Comparison of ENCODE assay signal across 9 cellular contexts in the genomic region with DNA sequence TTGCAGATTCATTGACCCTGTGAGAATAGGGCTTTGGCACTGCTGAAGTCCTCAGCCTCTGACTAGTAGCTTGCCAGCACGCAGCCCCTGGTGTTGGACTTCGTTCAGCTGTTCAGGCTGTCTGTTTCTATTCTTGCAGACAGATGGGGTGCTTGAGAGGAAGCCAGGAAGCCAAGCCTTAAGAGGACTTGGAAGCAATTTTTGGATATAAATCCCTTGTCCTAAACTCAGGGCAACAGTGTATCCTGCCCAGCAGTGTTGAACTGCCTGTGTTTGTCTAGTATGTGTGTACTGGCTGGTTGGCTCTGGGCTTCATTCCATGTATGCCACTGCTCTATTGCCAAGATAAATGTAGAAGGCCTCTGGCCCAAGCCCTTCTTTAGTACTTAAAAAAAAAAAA.
DNase-seq lines count a peak whose midpoint lies in the region; ATAC-seq, FAIRE-seq and TF ChIP-seq lines count a peak whose summit lies in the region.
"Had no signal": no experiment of that assay in that cellular context is flagged by ENCODE, and none has a peak within 500 bp of the region (broad histone marks: within the 10 kb centered on the region; RNA-seq: fewer than 3 reads in every experiment).

No MANE protein-coding gene starts in this region.

- RAD21 ChIA-PET in GM12878 (lab: Charles Lee; ENCODE audit: unreplicated experiment), result interaction anchor here (1.0 to 1.3 kb wide), 2 partner anchors 21 to 48 kb away, joined by 3 read pairs; no protein-coding TSS in a partner anchor

- no peak overlapping the region for H3K4me3 Mint-ChIP-seq in stimulated activated effector memory CD8-positive, alpha-beta T cell treated with anti-CD3 and anti-CD28 coated beads, Interleukin-12 subunit alpha, Interleukin-12 subunit beta, amount 100 ng/mL, for 72 hours
- no peak overlapping the region for H3K4me3 Mint-ChIP-seq in CD8-positive, alpha-beta T cell
- H3K4me3 Mint-ChIP-seq: CD4-positive, CD25-positive, alpha-beta regulatory T cell had no signal

- CTCF ChIA-PET in GM12878 (lab: Yijun Ruan, JAX), result interaction anchor here (0.7 to 1.1 kb wide), 2 partner anchors 19 to 23 kb away, joined by 3 to 5 read pairs; no protein-coding TSS in a partner anchor
- CTCF ChIA-PET in CD8-positive, alpha-beta T cell (lab: Charles Lee), result no interaction called here

- FAIRE-seq in GM12878 (lab: Jason Lieb, UNC), result no peak

- H3K27me3 ChIP-seq in GM12878 (replicated peaks in 1 of 2; ENCODE audit: control insufficient read depth in 2 of 2, insufficient read depth in 2 of 2, low read length in 1 of 2), result no peaks in the 10 kb centered on the region
- H3K27me3 ChIP-seq in CD8-positive, alpha-beta T cell (ENCODE audit: insufficient read depth, low read length), result no peaks in the 10 kb centered on the region

- H3K27ac Mint-ChIP-seq in stimulated activated effector memory CD8-positive, alpha-beta T cell treated with anti-CD3 and anti-CD28 coated beads, Interleukin-12 subunit alpha, Interleukin-12 subunit beta, amount 100 ng/mL, for 72 hours, result no peak overlapping the region
- no peak overlapping the region for H3K27ac Mint-ChIP-seq in CD8-positive, alpha-beta T cell

- H3K36me3 Mint-ChIP-seq in stimulated activated effector memory CD8-positive, alpha-beta T cell treated with anti-CD3 and anti-CD28 coated beads, Interleukin-12 subunit alpha, Interleukin-12 subunit beta, amount 100 ng/mL, for 72 hours, result no peaks in the 10 kb centered on the region
- peaks cover 6% of the 10 kb centered on the region for H3K36me3 Mint-ChIP-seq in CD8-positive, alpha-beta T cell

- no peak overlapping the region for H3K4me3 ChIP-seq in GM12878
- H3K4me3 ChIP-seq in CD8-positive, alpha-beta T cell (ENCODE audit: low read depth, low read length), result no peak overlapping the region

- no peaks in the 10 kb centered on the region for H3K27me3 Mint-ChIP-seq in CD8-positive, alpha-beta T cell (ENCODE audit: low read depth)
- H3K27me3 Mint-ChIP-seq: CD4-positive, CD25-positive, alpha-beta regulatory T cell had no signal

- no TSS peak for BruUV-seq in GM12878 (replicated peaks; lab: Mats Ljungman, UMichigan)

- in situ Hi-C loops in GM12878 (cut with MboI), result no loop called here

- TF ChIP-seq CTCF in GM12878 (IDR thresholded peaks at IDR 0.05 in 2 of 3, conservative IDR thresholded peaks at IDR 0.05 in 1 of 3; ENCODE audit: control insufficient read depth in 2 of 3, extremely low read depth in 1 of 3, insufficient read depth in 1 of 3, low read depth in 3 of 3, low read length in 3 of 3), result no peak
- TF ChIP-seq CTCF in CD8-positive, alpha-beta T cell (IDR thresholded peaks at IDR 0.05), result no peak

- peak; percentile 49 for DNase-seq in SIG-M5 treated with dmso at 0.1 percent for 504 hours (lab: John Stamatoyannopoulos, UW; ENCODE audit: unreplicated experiment)
- no peak for DNase-seq in SIG-M5 (lab: John Stamatoyannopoulos, UW)
- no peak for DNase-seq in GM12878 (ENCODE audit: low read depth, low spot score)
- DNase-seq in islet precursor cell, result peak; percentile 53
- peak; percentile 52 for DNase-seq in ureter (ENCODE audit: low spot score)
- no peak for DNase-seq in stimulated activated effector memory CD8-positive, alpha-beta T cell treated with anti-CD3 and anti-CD28 coated beads, Interleukin-12 subunit alpha, Interleukin-12 subunit beta, amount 100 ng/mL, for 72 hours (ENCODE audit: low spot score in 2 of 2)
- no peak for DNase-seq in SHP77 treated with DMSO at 0.1 percent for 48 hours (lab: John Stamatoyannopoulos, UW)
- no peak for DNase-seq in CD8-positive, alpha-beta T cell
- DNase-seq: CD4-positive, CD25-positive, alpha-beta regulatory T cell had no signal

- TF ChIP-seq EP300 in GM12878 (IDR thresholded peaks at IDR 0.05; ENCODE audit: borderline replicate concordance in 1 of 2, control insufficient read depth in 1 of 2, low read depth in 2 of 2, low read length in 2 of 2), result no peak

- POLR2A ChIA-PET in GM12878 (lab: Charles Lee), result no interaction called here
- POLR2A ChIA-PET in CD8-positive, alpha-beta T cell (lab: Charles Lee), result no interaction called here

- peaks cover 8% of the 10 kb centered on the region; the same call in 1 of the 2 replicates for H3K4me1 ChIP-seq in GM12878 (ENCODE audit: control insufficient read depth, insufficient read depth, low read length)
- no peaks in the 10 kb centered on the region for H3K4me1 ChIP-seq in CD8-positive, alpha-beta T cell (ENCODE audit: insufficient read depth, low read length)

- H3K4me1 Mint-ChIP-seq in stimulated activated effector memory CD8-positive, alpha-beta T cell treated with anti-CD3 and anti-CD28 coated beads, Interleukin-12 subunit alpha, Interleukin-12 subunit beta, amount 100 ng/mL, for 72 hours, result peaks cover 5% of the 10 kb centered on the region
- H3K4me1 Mint-ChIP-seq in CD8-positive, alpha-beta T cell (ENCODE audit: low read depth), result no peaks in the 10 kb centered on the region

- TF ChIP-seq RAD21 in GM12878 (IDR thresholded peaks at IDR 0.05; ENCODE audit: insufficient read depth, low read depth, low read length), result no peak

- H3K9me3 Mint-ChIP-seq in stimulated activated effector memory CD8-positive, alpha-beta T cell treated with anti-CD3 and anti-CD28 coated beads, Interleukin-12 subunit alpha, Interleukin-12 subunit beta, amount 100 ng/mL, for 72 hours, result no peaks in the 10 kb centered on the region
- H3K9me3 Mint-ChIP-seq in CD8-positive, alpha-beta T cell, result no peaks in the 10 kb centered on the region

- no peak overlapping the region for H3K9ac ChIP-seq in GM12878 (ENCODE audit: control insufficient read depth, insufficient read depth, low read length)

- no peak overlapping the region for H3K27ac ChIP-seq in GM12878 (ENCODE audit: control insufficient read depth, insufficient read depth)
- no peak overlapping the region for H3K27ac ChIP-seq in CD8-positive, alpha-beta T cell (ENCODE audit: low read depth, low read length)

- SMC1A ChIA-PET in GM12878 (lab: Charles Lee; ENCODE audit: uncharacterized antibody, unreplicated experiment), result interaction anchor here (1.0 to 1.5 kb wide), 3 partner anchors 15 to 187 kb away, joined by 3 to 4 read pairs (median 3); no protein-coding TSS in a partner anchor

- peak; percentile 22; the same call in 1 of the 3 replicates for ATAC-seq in GM12878
- no peak for ATAC-seq in stimulated activated effector memory CD8-positive, alpha-beta T cell treated with anti-CD3 and anti-CD28 coated beads, Interleukin-12 subunit alpha, Interleukin-12 subunit beta, amount 100 ng/mL, for 72 hours
- no peak for ATAC-seq in CD8-positive, alpha-beta T cell

- 98% methylated on average over 2 of the region's 2 CpGs for WGBS in GM12878 (ENCODE audit: insufficient coverage, insufficient replicate concordance, low lambda C conversion rate, missing lambda C conversion rate)

- TF ChIP-seq POLR2A in GM12878 (IDR thresholded peaks at IDR 0.05; ENCODE audit: low read depth, low read length), result no peak

- H4K20me1 ChIP-seq in GM12878 (ENCODE audit: control insufficient read depth, insufficient read depth), result no peaks in the 10 kb centered on the region

- H2AFZ ChIP-seq in GM12878 (ENCODE audit: control insufficient read depth, low read depth, low read length), result no peak overlapping the region

- H3K9me3 ChIP-seq in GM12878 (replicated peaks; ENCODE audit: control insufficient read depth, insufficient read depth, low read length), result no peaks in the 10 kb centered on the region
- no peaks in the 10 kb centered on the region for H3K9me3 ChIP-seq in CD8-positive, alpha-beta T cell (ENCODE audit: low read length)

- no peaks in the 10 kb centered on the region for H3K79me2 ChIP-seq in GM12878 (ENCODE audit: control insufficient read depth, insufficient read depth, low read length)

- no peak overlapping the region for H3K4me2 ChIP-seq in GM12878 (ENCODE audit: control insufficient read depth, insufficient read depth)

- intact Hi-C loops in GM12878 (cut with micrococcal nuclease; ENCODE audit: unreplicated experiment), result no loop called here
- intact Hi-C loops in CD8-positive, alpha-beta T cell (cut with DNase I, micrococcal nuclease), result no loop called here

- no peaks in the 10 kb centered on the region for H3K36me3 ChIP-seq in GM12878 (ENCODE audit: control insufficient read depth in 2 of 2, insufficient read depth in 2 of 2, low read length in 1 of 2)
- no peaks in the 10 kb centered on the region for H3K36me3 ChIP-seq in CD8-positive, alpha-beta T cell (ENCODE audit: insufficient read depth, low read length)

TF ChIP-seq in GM12878, 131 proteins besides CTCF, POLR2A, EP300 and RAD21 (continues in another document):
- TF ChIP-seq, protein P1, sequence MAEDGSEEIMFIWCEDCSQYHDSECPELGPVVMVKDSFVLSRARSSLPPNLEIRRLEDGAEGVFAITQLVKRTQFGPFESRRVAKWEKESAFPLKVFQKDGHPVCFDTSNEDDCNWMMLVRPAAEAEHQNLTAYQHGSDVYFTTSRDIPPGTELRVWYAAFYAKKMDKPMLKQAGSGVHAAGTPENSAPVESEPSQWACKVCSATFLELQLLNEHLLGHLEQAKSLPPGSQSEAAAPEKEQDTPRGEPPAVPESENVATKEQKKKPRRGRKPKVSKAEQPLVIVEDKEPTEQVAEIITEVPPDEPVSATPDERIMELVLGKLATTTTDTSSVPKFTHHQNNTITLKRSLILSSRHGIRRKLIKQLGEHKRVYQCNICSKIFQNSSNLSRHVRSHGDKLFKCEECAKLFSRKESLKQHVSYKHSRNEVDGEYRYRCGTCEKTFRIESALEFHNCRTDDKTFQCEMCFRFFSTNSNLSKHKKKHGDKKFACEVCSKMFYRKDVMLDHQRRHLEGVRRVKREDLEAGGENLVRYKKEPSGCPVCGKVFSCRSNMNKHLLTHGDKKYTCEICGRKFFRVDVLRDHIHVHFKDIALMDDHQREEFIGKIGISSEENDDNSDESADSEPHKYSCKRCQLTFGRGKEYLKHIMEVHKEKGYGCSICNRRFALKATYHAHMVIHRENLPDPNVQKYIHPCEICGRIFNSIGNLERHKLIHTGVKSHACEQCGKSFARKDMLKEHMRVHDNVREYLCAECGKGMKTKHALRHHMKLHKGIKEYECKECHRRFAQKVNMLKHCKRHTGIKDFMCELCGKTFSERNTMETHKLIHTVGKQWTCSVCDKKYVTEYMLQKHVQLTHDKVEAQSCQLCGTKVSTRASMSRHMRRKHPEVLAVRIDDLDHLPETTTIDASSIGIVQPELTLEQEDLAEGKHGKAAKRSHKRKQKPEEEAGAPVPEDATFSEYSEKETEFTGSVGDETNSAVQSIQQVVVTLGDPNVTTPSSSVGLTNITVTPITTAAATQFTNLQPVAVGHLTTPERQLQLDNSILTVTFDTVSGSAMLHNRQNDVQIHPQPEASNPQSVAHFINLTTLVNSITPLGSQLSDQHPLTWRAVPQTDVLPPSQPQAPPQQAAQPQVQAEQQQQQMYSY (CRISPR knock-in tag; IDR thresholded peaks at IDR 0.05), result no peak
- TF ChIP-seq CHD1 (IDR thresholded peaks at IDR 0.05; ENCODE audit: low read depth, low read length), result no peak
- no peak for TF ChIP-seq ZSCAN29 (IDR thresholded peaks at IDR 0.05)

Comparison
In these comparisons a context has a peak if more than half of its experiments do, and no peak if none do; other contexts are left out.
1. DNase-seq: peak in SIG-M5 treated with dmso at 0.1 percent for 504 hours (single experiment), islet precursor cell (single experiment) and ureter (single experiment); none in SIG-M5 (single experiment), GM12878 (single experiment), stimulated activated effector memory CD8-positive, alpha-beta T cell treated with anti-CD3 and anti-CD28 coated beads, Interleukin-12 subunit alpha, Interleukin-12 subunit beta, amount 100 ng/mL, for 72 hours (0 of 2), SHP77 treated with DMSO at 0.1 percent for 48 hours (single experiment) and CD8-positive, alpha-beta T cell (0 of 7).